Comparison of ENCODE assay signal across 8 cellular contexts in the genomic region with DNA sequence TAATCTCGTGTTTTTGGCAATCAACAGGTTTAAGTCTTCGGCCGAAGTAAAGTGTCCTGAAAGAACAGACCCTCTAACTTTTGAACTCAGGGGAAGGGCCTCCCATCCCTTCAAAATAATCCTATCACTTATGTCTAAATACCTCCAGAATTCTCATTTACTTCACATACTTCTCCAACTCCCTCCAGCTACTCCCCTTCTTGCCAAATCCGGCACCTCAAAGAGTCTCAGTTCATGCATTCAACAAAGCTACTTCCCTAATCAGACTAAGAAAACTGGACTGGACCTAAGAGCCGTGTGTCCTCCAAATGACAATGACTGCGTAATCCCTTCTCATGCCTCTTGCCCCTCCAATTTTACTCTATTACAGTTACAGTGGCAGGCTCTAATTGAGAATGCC. TPM values are rescaled to one million over a fixed set of nuclear protein-coding genes. Genes with fewer than 3 reads are reported as not detected.
DNase-seq lines count a peak whose midpoint lies in the region; ATAC-seq and TF ChIP-seq lines count a peak whose summit lies in the region.

No MANE protein-coding gene starts in this region.

- ATAC-seq in naive B cell (ENCODE audit: low read depth in 2 of 2) (no peak), HG02763 (IDR thresholded peaks at IDR 0.05; ENCODE audit: unreplicated experiment) (no peak)

- H3K4me3 Mint-ChIP-seq in brain (peak overlapping the region; percentile 94 to 100 (median 96)), naive B cell (peak overlapping the region; percentile 85 to 98 (median 94))

- H3K9me3 ChIP-seq in BE2C (no peaks in the 10 kb centered on the region), MG63 (no peaks in the 10 kb centered on the region)

- H3K4me3 ChIP-seq in BE2C (ENCODE audit: low read depth, low read length) (peak overlapping the region; percentile 89), MG63 (peak overlapping the region; percentile 81)

- no peaks in the 10 kb centered on the region; the same call in 1 of the 2 replicates for H3K4me1 ChIP-seq in BE2C

- H3K27ac Mint-ChIP-seq in brain, result peak overlapping the region; percentile 94 to 99 (median 96)
- peak overlapping the region in 5 of 6 donors; percentile 61 to 95 (median 86) for H3K27ac Mint-ChIP-seq in naive B cell

- H3K27me3 ChIP-seq in BE2C (no peaks in the 10 kb centered on the region), MG63 (no peaks in the 10 kb centered on the region)

- DNase-seq in BE2C (no peak), MG63 (no peak), naive B cell (no peak), DMS153 treated with DMSO at 0.1 percent for 48 hours (lab: John Stamatoyannopoulos, UW; ENCODE audit: unreplicated experiment) (no peak), NCI-H2107 treated with DMSO at 0.1 percent for 48 hours (lab: John Stamatoyannopoulos, UW; ENCODE audit: unreplicated experiment) (no peak), NCI-H446 treated with DMSO at 0.1 percent for 48 hours (lab: John Stamatoyannopoulos, UW) (no peak)

- H3K36me3 Mint-ChIP-seq in brain, result peaks cover 39% of the 10 kb centered on the region
- H3K36me3 Mint-ChIP-seq in naive B cell, result peaks cover 0 to 8% of the 10 kb centered on the region in 2 donors

- H3K36me3 ChIP-seq in BE2C (peaks cover 13% of the 10 kb centered on the region), MG63 (peaks cover 44% of the 10 kb centered on the region)

- H3K4me1 Mint-ChIP-seq in brain (peaks cover 84% of the 10 kb centered on the region), naive B cell (peaks cover 44 to 60% (median 53%) of the 10 kb centered on the region in 3 donors)

- TF ChIP-seq CTCF in BE2C (IDR thresholded peaks at IDR 0.05; ENCODE audit: low read depth, low read length) (no peak), brain (conservative IDR thresholded peaks at IDR 0.05) (no peak)

- H3K27me3 Mint-ChIP-seq in brain, result peaks cover 19% of the 10 kb centered on the region
- no peaks in the 10 kb centered on the region for H3K27me3 Mint-ChIP-seq in naive B cell

- H3K9me3 Mint-ChIP-seq in brain (no peaks in the 10 kb centered on the region), naive B cell (no peaks in the 10 kb centered on the region)

RNA-seq across cellular contexts. Expression of a gene that starts 1.3 kb away (rescaled TPM):
- polyA plus RNA-seq in BE2C (2012; ENCODE audit: insufficient read depth, insufficient read length, low read depth), result 95.8 TPM
- 170 and 250 TPM in 2 replicates for total RNA-seq in MG63 (2014; rRNA removed; shearing (Covaris generic); ENCODE audit: low replicate concordance)
- polyA plus RNA-seq in brain (ENCODE audit: insufficient read depth, low read depth, low replicate concordance) (255 TPM), naive B cell (ENCODE audit: low read depth in 6 of 6) (100 to 1,000 TPM; 103 to 177 (median 111) TPM)

RNA-seq across cellular contexts. Expression of a gene that starts 1.4 kb away (rescaled TPM):
- 53.8 TPM for polyA plus RNA-seq in BE2C (2012; ENCODE audit: insufficient read depth, insufficient read length, low read depth)
- 12.9 and 36.0 TPM in 2 replicates for total RNA-seq in MG63 (2014; rRNA removed; shearing (Covaris generic); ENCODE audit: low replicate concordance)
- 70.0 TPM for polyA plus RNA-seq in brain (ENCODE audit: insufficient read depth, low read depth, low replicate concordance)
- 10 to 100 TPM; 38.3 to 62.2 (median 46.4) TPM for polyA plus RNA-seq in naive B cell (ENCODE audit: low read depth in 6 of 6)

RNA-seq across cellular contexts. Expression of a gene that starts 30.0 kb away (rescaled TPM):
- 16.2 TPM for polyA plus RNA-seq in BE2C (2012; ENCODE audit: insufficient read depth, insufficient read length, low read depth)
- 50.5 and 60.2 TPM in 2 replicates for total RNA-seq in MG63 (2014; rRNA removed; shearing (Covaris generic); ENCODE audit: low replicate concordance)
- 35.7 TPM for polyA plus RNA-seq in brain (ENCODE audit: insufficient read depth, low read depth, low replicate concordance)
- 1,000 to 10,000 TPM; 1,105 to 1,945 (median 1,251) TPM for polyA plus RNA-seq in naive B cell (ENCODE audit: low read depth in 6 of 6)

RNA-seq across cellular contexts. Expression of a gene that starts 30.5 kb away (rescaled TPM):
- polyA plus RNA-seq in BE2C (2012; ENCODE audit: insufficient read depth, insufficient read length, low read depth), result 63.4 TPM
- total RNA-seq in MG63 (2014; rRNA removed; shearing (Covaris generic); ENCODE audit: low replicate concordance), result 15.0 and 70.0 TPM in 2 replicates
- polyA plus RNA-seq in brain (ENCODE audit: insufficient read depth, low read depth, low replicate concordance) (26.1 TPM), naive B cell (ENCODE audit: low read depth in 6 of 6) (10 to 100 TPM; 37.9 to 56.4 (median 41.9) TPM)

RNA-seq across cellular contexts. Expression of a gene that starts 36.5 kb away (rescaled TPM):
- 0.80 TPM for polyA plus RNA-seq in BE2C (2012; ENCODE audit: insufficient read depth, insufficient read length, low read depth)
- total RNA-seq in MG63 (2014; rRNA removed; shearing (Covaris generic); ENCODE audit: low replicate concordance), result not detected in 2 replicates
- polyA plus RNA-seq in brain (ENCODE audit: insufficient read depth, low read depth, low replicate concordance), result 1.0 TPM
- polyA plus RNA-seq in naive B cell (ENCODE audit: low read depth in 6 of 6), result under 1 TPM in 3 of 6 donors, not detected in 3; 0.24 to 0.79 (median 0.76) TPM

Comparison
In these comparisons a context has a peak if more than half of its experiments do, and no peak if none do; other contexts are left out.
1. RNA of a gene that starts 30.0 kb away (polyA plus RNA-seq): 1,105 to 1,945 TPM in naive B cell; 35.7 TPM in brain (single experiment); every median in the first group is over 10 times any median in the second.